8 cellular contexts compared by ENCODE assay signal in genomic region chr1:108747128-108747827, GRCh38. TPM values are rescaled to one million over a fixed set of nuclear protein-coding genes. Genes with fewer than 3 reads are reported as not detected.
A peak's percentile ranks its signal among the peaks of the same experiment; 100 is the strongest.
DNase-seq lines count a peak whose midpoint lies in the region; ATAC-seq, FAIRE-seq and TF ChIP-seq lines count a peak whose summit lies in the region.

No MANE protein-coding gene starts in this region.

- no peaks in the 10 kb centered on the region for H3K27me3 Mint-ChIP-seq in activated CD4-positive, alpha-beta T cell treated with anti-CD3 and anti-CD28 coated beads, Interleukin-2, amount 10 ng/mL, durations not matched to agents 7 days and 5 days
- no peaks in the 10 kb centered on the region for H3K27me3 Mint-ChIP-seq in effector memory CD8-positive, alpha-beta T cell

- TF ChIP-seq CTCF in AG04450 (IDR thresholded peaks at IDR 0.05; ENCODE audit: low read depth, low read length): no peak
- no peak for TF ChIP-seq CTCF in lower leg skin (IDR thresholded peaks at IDR 0.05)

- intact Hi-C loops in lower leg skin (cut with DNase I; ENCODE audit: low total_unique reads): no loop called here

- peak overlapping the region; percentile 98 for H3K4me3 Mint-ChIP-seq in activated CD4-positive, alpha-beta T cell treated with anti-CD3 and anti-CD28 coated beads, Interleukin-2, amount 10 ng/mL, durations not matched to agents 7 days and 5 days
- H3K4me3 Mint-ChIP-seq in effector memory CD8-positive, alpha-beta T cell: peak overlapping the region; percentile 97 to 100

- CTCF ChIA-PET in AG04450 (lab: Charles Lee): interaction anchor here (0.6 to 1.5 kb wide), 3 partner anchors 9 to 159 kb away, joined by 3 to 4 read pairs (median 3); no protein-coding TSS in a partner anchor
- CTCF ChIA-PET in activated CD4-positive, alpha-beta T cell treated with anti-CD3 and anti-CD28 coated beads, Interleukin-2, amount 10 ng/mL, durations not matched to agents 7 days and 5 days (lab: Charles Lee): no interaction called here

- peaks cover 24% of the 10 kb centered on the region for H3K36me3 Mint-ChIP-seq in activated CD4-positive, alpha-beta T cell treated with anti-CD3 and anti-CD28 coated beads, Interleukin-2, amount 10 ng/mL, durations not matched to agents 7 days and 5 days (ENCODE audit: low read depth)
- peaks cover 26% of the 10 kb centered on the region for H3K36me3 Mint-ChIP-seq in effector memory CD8-positive, alpha-beta T cell (ENCODE audit: insufficient read depth)

- peak in 1 of 2 donors; percentile 22 for TF ChIP-seq POLR2A in lower leg skin (IDR thresholded peaks at IDR 0.05)

- FAIRE-seq in GM18507 (lab: Jason Lieb, UNC): peak; percentile 75

- peak overlapping the region; percentile 98 for H3K27ac Mint-ChIP-seq in activated CD4-positive, alpha-beta T cell treated with anti-CD3 and anti-CD28 coated beads, Interleukin-2, amount 10 ng/mL, durations not matched to agents 7 days and 5 days
- peak overlapping the region; percentile 99 for H3K27ac Mint-ChIP-seq in effector memory CD8-positive, alpha-beta T cell

- H3K4me3 ChIP-seq in AG04450 (ENCODE audit: low read depth, low read length): peak overlapping the region; percentile 98
- H3K4me3 ChIP-seq in lower leg skin (ENCODE audit: low read depth, poor library complexity, severe bottlenecking): peak overlapping the region; percentile 85

- peak overlapping the region; percentile 97 for H3K27ac ChIP-seq in AG04450 (ENCODE audit: low read depth, low read length)

- POLR2A ChIA-PET in AG04450 (lab: Yijun Ruan, JAX): interaction anchor here (0.8 to 1.3 kb wide), 3 partner anchors 53 to 69 kb away, joined by 3 to 13 read pairs (median 4); partner anchors contain the start of gene PRPF38B
- POLR2A ChIA-PET in activated CD4-positive, alpha-beta T cell treated with anti-CD3 and anti-CD28 coated beads, Interleukin-2, amount 10 ng/mL, durations not matched to agents 7 days and 5 days (lab: Charles Lee): interaction anchor here (1.0 kb wide), 1 partner anchor 54 kb away, joined by 4 read pairs; no protein-coding TSS in a partner anchor

- no peaks in the 10 kb centered on the region; the same call in 1 of the 2 replicates for H3K9me3 ChIP-seq in AG04450 (ENCODE audit: control insufficient read depth, insufficient read depth, low read length)

- H3K4me1 Mint-ChIP-seq in activated CD4-positive, alpha-beta T cell treated with anti-CD3 and anti-CD28 coated beads, Interleukin-2, amount 10 ng/mL, durations not matched to agents 7 days and 5 days: peaks cover 30% of the 10 kb centered on the region
- peaks cover 26 to 42% of the 10 kb centered on the region in 2 donors for H3K4me1 Mint-ChIP-seq in effector memory CD8-positive, alpha-beta T cell (ENCODE audit: low read depth in 2 of 2)

- 0 to 1% methylated on average over 19 of the region's 19 CpGs for WGBS in lower leg skin, 2 donors

- no peaks in the 10 kb centered on the region for H3K27me3 ChIP-seq in AG04450 (ENCODE audit: control insufficient read depth, insufficient read depth, low read length)

- ATAC-seq in HG03135 (IDR thresholded peaks at IDR 0.05; ENCODE audit: unreplicated experiment): peak; percentile 11
- ATAC-seq in effector memory CD8-positive, alpha-beta T cell (replicated peaks): no peak

- DNase-seq in AG04450 (ENCODE audit: low read depth, low spot score) (peak; percentile 54), GM18507 (ENCODE audit: extremely low spot score, insufficient read length, low read depth) (no peak), NCI-H446 (lab: John Stamatoyannopoulos, UW) (peak; percentile 66 to 72), lower leg skin (ENCODE audit: low spot score in 2 of 2) (peak; percentile 79 to 94)
- peak; percentile 36 for DNase-seq in activated CD4-positive, alpha-beta T cell treated with anti-CD3 and anti-CD28 coated beads, Interleukin-2, amount 10 ng/mL, durations not matched to agents 7 days and 5 days
- peak in 2 of 3 experiments; percentile 11 to 20 for DNase-seq in effector memory CD8-positive, alpha-beta T cell
- peak; percentile 11 to 40 (median 24) for DNase-seq in stimulated activated CD4-positive, alpha-beta T cell treated with anti-CD3 and anti-CD28 coated beads, TNF-alpha, amount 100 ng/mL, for 24 hours (ENCODE audit: low read depth in 3 of 3)

- H3K9me3 Mint-ChIP-seq in activated CD4-positive, alpha-beta T cell treated with anti-CD3 and anti-CD28 coated beads, Interleukin-2, amount 10 ng/mL, durations not matched to agents 7 days and 5 days: no peaks in the 10 kb centered on the region
- H3K9me3 Mint-ChIP-seq in effector memory CD8-positive, alpha-beta T cell: no peaks in the 10 kb centered on the region

RNA-seq across cellular contexts. Expression of gene STXBP3, which starts 0.8 kb away (rescaled TPM):
- polyA plus RNA-seq in AG04450 (2011; rRNA removed): 25.5 and 44.0 TPM in 2 replicates
- polyA minus RNA-seq in AG04450 (2011; rRNA and poly(A)+ RNA removed): 58.6 and 66.3 TPM in 2 replicates
- total RNA-seq in activated CD4-positive, alpha-beta T cell treated with anti-CD3 and anti-CD28 coated beads, Interleukin-2, amount 10 ng/mL, durations not matched to agents 7 days and 5 days: 10 to 100 TPM; 49.8 to 55.3 TPM
- 10 to 100 TPM; 57.4 to 80.7 (median 69.5) TPM for total RNA-seq in lower leg skin

RNA-seq across cellular contexts. Expression of gene FNDC7, which starts 34.6 kb away (rescaled TPM):
- polyA plus RNA-seq in AG04450 (2011; rRNA removed): not detected in 2 replicates
- 0.41 TPM in 1 of 2 replicates, not detected in the other for polyA minus RNA-seq in AG04450 (2011; rRNA and poly(A)+ RNA removed)
- not detected for total RNA-seq in activated CD4-positive, alpha-beta T cell treated with anti-CD3 and anti-CD28 coated beads, Interleukin-2, amount 10 ng/mL, durations not matched to agents 7 days and 5 days
- total RNA-seq in lower leg skin: not detected

RNA-seq across cellular contexts. Expression of gene PRPF38B, which starts 55.2 kb away (rescaled TPM):
- polyA plus RNA-seq in AG04450 (2011; rRNA removed): 23.4 and 35.6 TPM in 2 replicates
- polyA minus RNA-seq in AG04450 (2011; rRNA and poly(A)+ RNA removed): 11.6 and 15.9 TPM in 2 replicates
- total RNA-seq in activated CD4-positive, alpha-beta T cell treated with anti-CD3 and anti-CD28 coated beads, Interleukin-2, amount 10 ng/mL, durations not matched to agents 7 days and 5 days: 10 to 100 TPM; 76.4 to 79.8 TPM
- 10 to 100 TPM; 12.8 to 38.9 (median 18.4) TPM for total RNA-seq in lower leg skin
